Comparison of ENCODE assay signal across 37 cellular contexts in genomic region chr1:221462345-221462744, GRCh38.
DNase-seq lines count a peak whose midpoint lies in the region; ATAC-seq, FAIRE-seq and TF ChIP-seq lines count a peak whose summit lies in the region.
"Had no signal": no experiment of that assay in that cellular context is flagged by ENCODE, and none has a peak within 500 bp of the region (broad histone marks: within the 10 kb centered on the region; RNA-seq: fewer than 3 reads in every experiment).

No MANE protein-coding gene starts in this region.

- no peaks in the 10 kb centered on the region; the same call in 1 of the 2 replicates for H3K9me3 ChIP-seq in IMR-90 (ENCODE audit: control insufficient read depth, insufficient read depth, low read length)
- no peaks in the 10 kb centered on the region for H3K9me3 ChIP-seq in astrocyte (ENCODE audit: insufficient read depth, low read depth, low read length)
- H3K9me3 ChIP-seq in gastrocnemius medialis, result no peaks in the 10 kb centered on the region
- H3K9me3 ChIP-seq in trophoblast cell (ENCODE audit: insufficient read depth, low read depth, low read length), result no peaks in the 10 kb centered on the region
- H3K9me3 ChIP-seq: ascending aorta, esophagus muscularis mucosa, HAP-1, Peyer's patch, prostate gland had no signal

- H3K4me2 ChIP-seq in IMR-90 (ENCODE audit: low read depth, low read length) (no peak overlapping the region), astrocyte (ENCODE audit: low read length) (no peak overlapping the region), trophoblast cell (ENCODE audit: low read length) (no peak overlapping the region)

- no peak overlapping the region for H3K4ac ChIP-seq in IMR-90 (ENCODE audit: low read depth, low read length)
- H3K4ac ChIP-seq in trophoblast cell (ENCODE audit: low read depth, low read length), result no peak overlapping the region

- no peak overlapping the region for H2BK20ac ChIP-seq in IMR-90 (ENCODE audit: low read depth, low read length)

- peak overlapping the region; percentile 20 for H3K27ac Mint-ChIP-seq in astrocyte (ENCODE audit: unreplicated experiment)
- H3K27ac Mint-ChIP-seq: activated CD4-positive, alpha-beta T cell treated with anti-CD3 and anti-CD28 coated beads, Interleukin-2, amount 10 ng/mL, durations not matched to agents 24 days and 14 days; activated naive CD8-positive, alpha-beta T cell treated with anti-CD3 and anti-CD28 coated beads for 36 hours; endodermal cell; natural killer cell; WTC11 had no signal

- H4K8ac ChIP-seq in IMR-90 (ENCODE audit: low read depth in 2 of 2, low read length in 2 of 2) (no peak overlapping the region), trophoblast cell (ENCODE audit: low read depth, low read length) (no peak overlapping the region)

- H4K20me1 ChIP-seq in IMR-90 (ENCODE audit: insufficient read depth, low read length) (no peaks in the 10 kb centered on the region), astrocyte (ENCODE audit: insufficient read depth, low read length) (no peaks in the 10 kb centered on the region)

- FAIRE-seq in astrocyte (lab: Jason Lieb, UNC), result no peak
- FAIRE-seq: GM12891 had no signal

- H3K79me1 ChIP-seq in IMR-90 (ENCODE audit: low read depth in 1 of 2, low read length in 2 of 2), result no peaks in the 10 kb centered on the region
- H3K79me1 ChIP-seq in trophoblast cell (ENCODE audit: low read length), result no peaks in the 10 kb centered on the region

- H3K27ac ChIP-seq in IMR-90 (ENCODE audit: insufficient read depth, low read length) (no peak overlapping the region), astrocyte (ENCODE audit: low read depth, low read length) (no peak overlapping the region), gastrocnemius medialis (peak overlapping the region in 3 of 4 donors; percentile 1 to 71 (median 56)), trophoblast cell (ENCODE audit: low read depth, low read length) (no peak overlapping the region)
- H3K27ac ChIP-seq: ascending aorta, esophagus muscularis mucosa, heart left ventricle, Peyer's patch, prostate gland, tibial nerve had no signal

- no peak overlapping the region for H4K91ac ChIP-seq in IMR-90 (ENCODE audit: insufficient read depth, low read depth, low read length)
- H4K91ac ChIP-seq in trophoblast cell (ENCODE audit: low read depth, low read length), result no peak overlapping the region

- no peak overlapping the region for H3K4me3 Mint-ChIP-seq in astrocyte (ENCODE audit: unreplicated experiment)
- H3K4me3 Mint-ChIP-seq: activated CD4-positive, alpha-beta T cell treated with anti-CD3 and anti-CD28 coated beads, Interleukin-2, amount 10 ng/mL, durations not matched to agents 24 days and 14 days; activated naive CD8-positive, alpha-beta T cell treated with anti-CD3 and anti-CD28 coated beads for 36 hours; central memory CD8-positive, alpha-beta T cell; endodermal cell; natural killer cell; WTC11 had no signal

- no peak overlapping the region for H4K5ac ChIP-seq in IMR-90 (ENCODE audit: low read depth, low read length)

- no peak overlapping the region for H2BK12ac ChIP-seq in trophoblast cell (ENCODE audit: low read length)

- no CpG with 5 or more reads among the region's 1 CpG for WGBS in IMR-90 (ENCODE audit: extremely low coverage in 2 of 2, insufficient read length in 1 of 2), 2 experiments
- WGBS in trophoblast cell (ENCODE audit: extremely low coverage, insufficient coverage, insufficient read length), result no CpG with 5 or more reads among the region's 1 CpG

- no peak overlapping the region for H2AK9ac ChIP-seq in IMR-90 (replicated peaks; ENCODE audit: low read depth, low read length, poor library complexity)

- H3K36me3 ChIP-seq in IMR-90 (ENCODE audit: control insufficient read depth, insufficient read depth, low read length), result no peaks in the 10 kb centered on the region
- H3K36me3 ChIP-seq in astrocyte (ENCODE audit: insufficient read depth, low read length), result no peaks in the 10 kb centered on the region
- no peaks in the 10 kb centered on the region for H3K36me3 ChIP-seq in gastrocnemius medialis
- no peaks in the 10 kb centered on the region for H3K36me3 ChIP-seq in trophoblast cell (ENCODE audit: control insufficient read depth in 1 of 2, insufficient read depth in 2 of 2, low read length in 2 of 2)
- H3K36me3 ChIP-seq: ascending aorta, esophagus muscularis mucosa, HAP-1, heart left ventricle, Peyer's patch, prostate gland, tibial nerve had no signal

- POLR2A ChIA-PET in IMR-90 (lab: Charles Lee; ENCODE audit: unreplicated experiment), result no interaction called here

- ATAC-seq in IMR-90 (ENCODE audit: low read depth) (no peak), gastrocnemius medialis (peak; percentile 70 to 77), GM21423 (IDR thresholded peaks at IDR 0.05; ENCODE audit: unreplicated experiment) (no peak)
- ATAC-seq: heart left ventricle, natural killer cell, sciatic nerve, WTC11 had no signal

- H2BK120ac ChIP-seq in IMR-90 (ENCODE audit: low read depth, low read length), result no peak overlapping the region
- no peak overlapping the region for H2BK120ac ChIP-seq in trophoblast cell (ENCODE audit: insufficient read depth, low read length, poor library complexity)

- no peak overlapping the region for H3K23ac ChIP-seq in IMR-90 (ENCODE audit: low read depth, low read length)
- no peak overlapping the region for H3K23ac ChIP-seq in trophoblast cell (ENCODE audit: low read length)

- H3K18ac ChIP-seq in IMR-90 (ENCODE audit: low read depth, low read length), result no peak overlapping the region
- no peak overlapping the region for H3K18ac ChIP-seq in trophoblast cell (ENCODE audit: low read length)

- H3K4me1 ChIP-seq in IMR-90 (ENCODE audit: control insufficient read depth, insufficient read depth, low read length) (peaks cover 7% of the 10 kb centered on the region), astrocyte (ENCODE audit: insufficient read depth, low read length) (no peaks in the 10 kb centered on the region), gastrocnemius medialis (peaks cover 48 to 54% of the 10 kb centered on the region in 2 donors), trophoblast cell (ENCODE audit: control insufficient read depth in 1 of 2, insufficient read depth in 2 of 2, low read length in 2 of 2) (no peaks in the 10 kb centered on the region)
- H3K4me1 ChIP-seq: ascending aorta, HAP-1, Peyer's patch, prostate gland had no signal

- no peak overlapping the region for H3K56ac ChIP-seq in IMR-90 (ENCODE audit: extremely low read depth, insufficient read depth, low read length)

- CTCF ChIA-PET in IMR-90 (lab: Yijun Ruan, JAX), result no interaction called here

- no peaks in the 10 kb centered on the region for H3K27me3 ChIP-seq in IMR-90 (ENCODE audit: control insufficient read depth, insufficient read depth, low read length)
- no peaks in the 10 kb centered on the region for H3K27me3 ChIP-seq in astrocyte (ENCODE audit: insufficient read depth, low read length)
- no peaks in the 10 kb centered on the region for H3K27me3 ChIP-seq in gastrocnemius medialis
- no peaks in the 10 kb centered on the region for H3K27me3 ChIP-seq in trophoblast cell (ENCODE audit: insufficient read depth, low read length)
- H3K27me3 ChIP-seq: ascending aorta, esophagus muscularis mucosa, Peyer's patch, tibial nerve had no signal

- H3K4me3 ChIP-seq in IMR-90 (ENCODE audit: insufficient read depth, low read depth, low read length), result no peak overlapping the region
- H3K4me3 ChIP-seq in astrocyte (ENCODE audit: insufficient read depth, low read depth, low read length), result no peak overlapping the region
- H3K4me3 ChIP-seq in fibroblast of pulmonary artery (replicated peaks; ENCODE audit: low read depth, low read length), result no peak overlapping the region
- H3K4me3 ChIP-seq in gastrocnemius medialis, result no peak overlapping the region
- H3K4me3 ChIP-seq in trophoblast cell (ENCODE audit: low read depth, low read length), result no peak overlapping the region
- H3K4me3 ChIP-seq: ascending aorta, esophagus muscularis mucosa, HAP-1, heart left ventricle, Peyer's patch, prostate gland, tibial nerve had no signal

- H3K27me3 Mint-ChIP-seq in astrocyte (ENCODE audit: low read depth, unreplicated experiment), result peaks cover 1% of the 10 kb centered on the region

- in situ Hi-C loops in IMR-90 (cut with MboI; ENCODE audit: low sequenced_read_pairs) (loop anchor here (25.0 kb wide), 1 partner anchor 1175 kb away; no protein-coding TSS in a partner anchor), gastrocnemius medialis (cut with MboI; ENCODE audit: low sequenced_read_pairs in 4 of 4) (no loop called here)

- no peaks in the 10 kb centered on the region for H3K36me3 Mint-ChIP-seq in astrocyte (ENCODE audit: low read depth, unreplicated experiment)
- H3K36me3 Mint-ChIP-seq: activated naive CD8-positive, alpha-beta T cell treated with anti-CD3 and anti-CD28 coated beads for 36 hours; natural killer cell; WTC11 had no signal

- H3K9me1 ChIP-seq in IMR-90 (ENCODE audit: insufficient read depth, low read length), result no peaks in the 10 kb centered on the region

- TF ChIP-seq RAD21 in IMR-90 (IDR thresholded peaks at IDR 0.05; ENCODE audit: low read length), result no peak

- TF ChIP-seq POLR2A in IMR-90 (IDR thresholded peaks at IDR 0.05; ENCODE audit: low read depth, low read length), result no peak
- no peak for TF ChIP-seq POLR2A in gastrocnemius medialis (IDR thresholded peaks at IDR 0.05)

- no peaks in the 10 kb centered on the region for H3K9me3 Mint-ChIP-seq in astrocyte (ENCODE audit: unreplicated experiment)
- H3K9me3 Mint-ChIP-seq: activated CD4-positive, alpha-beta T cell treated with anti-CD3 and anti-CD28 coated beads, Interleukin-2, amount 10 ng/mL, durations not matched to agents 24 days and 14 days; activated naive CD8-positive, alpha-beta T cell treated with anti-CD3 and anti-CD28 coated beads for 36 hours; central memory CD8-positive, alpha-beta T cell; natural killer cell had no signal

- H3K9ac ChIP-seq in IMR-90 (ENCODE audit: low read depth, low read length) (no peak overlapping the region), astrocyte (ENCODE audit: low read length) (no peak overlapping the region), trophoblast cell (ENCODE audit: low read length) (no peak overlapping the region)

- intact Hi-C loops in IMR-90 (cut with micrococcal nuclease) (no loop called here), gastrocnemius medialis (cut with DNase I; ENCODE audit: low total_unique reads) (no loop called here)

- dilution Hi-C loops in IMR-90 (cut with HindIII; ENCODE audit: low sequenced_read_pairs, unreplicated experiment), result no loop called here

- no peaks in the 10 kb centered on the region for H3K79me2 ChIP-seq in astrocyte (ENCODE audit: insufficient read depth, low read length)
- no peaks in the 10 kb centered on the region for H3K79me2 ChIP-seq in trophoblast cell (ENCODE audit: control insufficient read depth, insufficient read depth, low read length, poor library complexity)

- H4K12ac ChIP-seq in trophoblast cell (ENCODE audit: low read depth, low read length), result no peak overlapping the region

- H2AK5ac ChIP-seq in IMR-90 (ENCODE audit: low read depth, low read length) (no peak overlapping the region), trophoblast cell (ENCODE audit: low read length) (no peak overlapping the region)

- H2BK15ac ChIP-seq in IMR-90 (ENCODE audit: low read depth, low read length), result no peak overlapping the region

- no peak for DNase-seq in IMR-90
- no peak for DNase-seq in astrocyte (ENCODE audit: low read depth)
- DNase-seq in fibroblast of pulmonary artery (ENCODE audit: low read depth), result peak; percentile 9
- peak in 1 of 2 donors; percentile 28 for DNase-seq in gastrocnemius medialis
- no peak for DNase-seq in trophoblast cell
- DNase-seq in D341Med (ENCODE audit: low spot score), result no peak
- no peak for DNase-seq in NCI-H2196 treated with DMSO at 0.1 percent for 48 hours (lab: John Stamatoyannopoulos, UW; ENCODE audit: unreplicated experiment)
- DNase-seq: ACHN; activated CD4-positive, alpha-beta T cell treated with anti-CD3 and anti-CD28 coated beads, Interleukin-2, amount 10 ng/mL, durations not matched to agents 24 days and 14 days; activated gamma-delta T cell; activated naive CD8-positive, alpha-beta T cell treated with anti-CD3 and anti-CD28 coated beads for 36 hours; activated T-cell treated with anti-CD3 and anti-CD28 coated beads, Interleukin-2, amount 50 U/mL, for 1 hour; dermis blood vessel endothelial cell; endodermal cell; heart left ventricle; KBM-7; kidney glomerular epithelial cell; midbrain; natural killer cell; NCI-H1417 treated with DMSO at 0.1 percent for 48 hours; NCI-H2081 treated with DMSO at 0.1 percent for 48 hours; NCI-H226; nucleus accumbens; Peyer's patch; stimulated activated CD4-positive, alpha-beta T cell treated with anti-CD3 and anti-CD28 coated beads, Interleukin-15, amount 100 ng/mL, for 24 hours; stimulated activated CD4-positive, alpha-beta T cell treated with anti-CD3 and anti-CD28 coated beads, Interleukin-4, amount 100 ng/mL, for 4 hours; T1000 had no signal

- peaks cover 3% of the 10 kb centered on the region for H3K4me1 Mint-ChIP-seq in astrocyte (ENCODE audit: low read depth, unreplicated experiment)
- H3K4me1 Mint-ChIP-seq: activated CD4-positive, alpha-beta T cell treated with anti-CD3 and anti-CD28 coated beads, Interleukin-2, amount 10 ng/mL, durations not matched to agents 24 days and 14 days; activated naive CD8-positive, alpha-beta T cell treated with anti-CD3 and anti-CD28 coated beads for 36 hours; central memory CD8-positive, alpha-beta T cell; natural killer cell had no signal

- no peak overlapping the region for H2AFZ ChIP-seq in IMR-90 (replicated peaks; ENCODE audit: low read length, poor library complexity)
- no peak overlapping the region for H2AFZ ChIP-seq in astrocyte (ENCODE audit: low read depth, low read length)
- no peak overlapping the region for H2AFZ ChIP-seq in trophoblast cell (ENCODE audit: insufficient read depth, low read length, poor library complexity)

- TF ChIP-seq CTCF in IMR-90 (conservative IDR thresholded peaks at IDR 0.05; ENCODE audit: low read depth, low read length) (no peak), astrocyte (IDR thresholded peaks at IDR 0.05; ENCODE audit: insufficient read depth, low read depth, low read length) (no peak), fibroblast of pulmonary artery (IDR thresholded peaks at IDR 0.05; ENCODE audit: low read length, missing control alignments) (no peak), gastrocnemius medialis (IDR thresholded peaks at IDR 0.05 in 4 of 5, conservative IDR thresholded peaks at IDR 0.05 in 1 of 5) (no peak)

- no peak overlapping the region for H3K14ac ChIP-seq in IMR-90 (replicated peaks; ENCODE audit: low read depth, low read length)
- H3K14ac ChIP-seq in trophoblast cell (ENCODE audit: low read length), result no peak overlapping the region

- BruUV-seq in IMR-90 (replicated peaks; lab: Mats Ljungman, UMichigan), result no TSS peak

- H2BK5ac ChIP-seq in IMR-90 (ENCODE audit: low read depth, low read length, poor library complexity, severe bottlenecking) (no peak overlapping the region), trophoblast cell (ENCODE audit: low read depth, low read length, poor library complexity) (no peak overlapping the region)

Comparison
In these comparisons a context has a peak if more than half of its experiments do, and no peak if none do; other contexts are left out.
1. ATAC-seq: peak in gastrocnemius medialis (2 of 2); none in IMR-90 (single experiment) and GM21423 (single experiment).
2. H3K27ac ChIP-seq: peak in gastrocnemius medialis (3 of 4); none in IMR-90 (single experiment), astrocyte (single experiment) and trophoblast cell (single experiment).